ENCODE assay signal across 8 cellular contexts in the genomic region with DNA sequence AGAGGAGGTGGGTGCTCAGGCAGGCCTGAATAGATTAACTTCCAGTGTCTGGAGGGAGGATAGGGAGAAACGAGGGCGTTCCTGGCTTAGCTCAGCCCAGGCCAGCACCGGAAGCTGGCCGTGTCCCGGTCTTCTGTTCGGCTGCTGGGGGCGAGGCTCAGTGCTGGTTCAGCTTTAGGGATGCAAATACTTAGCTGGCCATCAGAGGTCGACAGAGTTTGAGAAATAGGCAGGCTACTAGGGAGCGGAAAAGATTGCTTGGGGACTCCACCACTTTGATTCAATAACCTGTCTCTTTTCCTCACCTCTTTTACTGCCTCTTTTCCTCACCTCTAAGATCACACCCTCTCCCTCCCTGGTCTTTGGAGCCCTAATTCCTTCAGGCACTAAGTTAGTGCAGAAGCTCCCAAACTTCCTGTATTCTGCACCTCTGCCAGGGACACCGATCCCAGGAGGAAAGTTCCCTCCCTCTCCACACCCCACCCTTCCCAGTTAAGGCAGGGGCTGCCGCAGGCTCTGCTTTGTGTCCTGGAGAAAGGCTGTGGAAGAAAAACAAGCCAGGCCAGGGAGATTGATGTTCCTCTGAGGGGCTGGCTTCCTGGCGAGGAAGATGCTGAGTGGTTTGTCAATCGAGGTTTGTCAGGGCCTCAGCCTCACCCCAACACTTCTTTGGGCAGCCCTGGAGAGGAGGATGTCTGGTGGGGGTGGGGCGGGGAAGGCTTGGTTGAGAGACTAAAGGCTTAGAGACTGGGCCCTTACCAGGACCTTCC. TPM values are rescaled to one million over a fixed set of nuclear protein-coding genes. Genes with fewer than 3 reads are reported as not detected.
DNase-seq lines count a peak whose midpoint lies in the region; ATAC-seq and TF ChIP-seq lines count a peak whose summit lies in the region.

No MANE protein-coding gene starts in this region.

- 18 to 26% methylated on average over 11 to 14 of the region's 14 CpGs for WGBS in lung, 2 donors

- H3K27ac ChIP-seq in DOHH2 (ENCODE audit: low read depth, low read length) = no peak overlapping the region
- no peak overlapping the region for H3K27ac ChIP-seq in lung (ENCODE audit: low read depth in 1 of 2, low read length in 1 of 2)

- TF ChIP-seq CTCF in DOHH2 (IDR thresholded peaks at IDR 0.05; ENCODE audit: low read depth, low read length, poor library complexity, severe bottlenecking) = peak; percentile 35
- peak; percentile 36 for TF ChIP-seq CTCF in lung (IDR thresholded peaks at IDR 0.05; ENCODE audit: control extremely low read depth, extremely low read depth)

- DNase-seq in NCI-H510A treated with DMSO at 0.1 percent for 48 hours (lab: John Stamatoyannopoulos, UW) (peak; percentile 18), cerebellum (ENCODE audit: low spot score) (peak; percentile 32), lung (ENCODE audit: low spot score) (no peak), GM19240 (ENCODE audit: insufficient read length, low spot score) (no peak), ureter (ENCODE audit: low spot score) (no peak)

- H3K36me3 ChIP-seq in DOHH2 (ENCODE audit: control insufficient read depth, low read length) (no peaks in the 10 kb centered on the region), lung (ENCODE audit: control insufficient read depth in 2 of 2, insufficient read depth in 2 of 2, low read length in 2 of 2) (no peaks in the 10 kb centered on the region)

- H3K4me1 ChIP-seq in DOHH2 (ENCODE audit: control insufficient read depth, low read length) = no peaks in the 10 kb centered on the region; the same call in 1 of the 2 replicates
- no peaks in the 10 kb centered on the region for H3K4me1 ChIP-seq in lung (ENCODE audit: control insufficient read depth in 2 of 2, insufficient read depth in 2 of 2, low read length in 2 of 2)

- no peaks in the 10 kb centered on the region for H4K20me1 ChIP-seq in DOHH2 (ENCODE audit: control insufficient read depth, insufficient read depth, low read depth, low read length)

- H3K9me2 ChIP-seq in DOHH2 (replicated peaks; ENCODE audit: control insufficient read depth, low read length) = no peaks in the 10 kb centered on the region

- H3K79me2 ChIP-seq in DOHH2 (ENCODE audit: control insufficient read depth, low read length) = no peaks in the 10 kb centered on the region

- ATAC-seq in GM21576 (IDR thresholded peaks at IDR 0.05; ENCODE audit: unreplicated experiment) = peak; percentile 55
- no peak for ATAC-seq in lung (ENCODE audit: insufficient read depth, low FRiP score)
- no peak for ATAC-seq in GM21825 (IDR thresholded peaks at IDR 0.05; ENCODE audit: unreplicated experiment)

- H3K4me2 ChIP-seq in DOHH2 (ENCODE audit: low read length) = no peak overlapping the region

- no peaks in the 10 kb centered on the region for H3F3A ChIP-seq in DOHH2 (ENCODE audit: control insufficient read depth, insufficient read depth)

- H3K27me3 ChIP-seq in DOHH2 (ENCODE audit: control insufficient read depth, low read length) (no peaks in the 10 kb centered on the region), lung (ENCODE audit: control insufficient read depth, insufficient read depth) (no peaks in the 10 kb centered on the region)

- no peak overlapping the region for H3K4me3 ChIP-seq in DOHH2 (ENCODE audit: low read length)
- no peak overlapping the region for H3K4me3 ChIP-seq in lung

- H3K9me3 ChIP-seq in DOHH2 (ENCODE audit: control insufficient read depth, insufficient read depth, low read length) (no peaks in the 10 kb centered on the region), lung (ENCODE audit: control insufficient read depth in 2 of 2, insufficient read depth in 1 of 2, low read length in 1 of 2) (no peaks in the 10 kb centered on the region)

RNA-seq across cellular contexts. Expression of gene EFNB1, which starts 6.0 kb away (rescaled TPM):
- 18.2 TPM for total RNA-seq in cerebellum
- 10 to 100 TPM; 41.2 to 58.7 TPM for total RNA-seq in lung
- 10 to 100 TPM; 30.4 to 39.5 TPM for polyA plus RNA-seq in lung
- total RNA-seq in ureter = 59.8 TPM

Comparison
In these comparisons a context has a peak if more than half of its experiments do, and no peak if none do; other contexts are left out.
1. DNase-seq: peak in NCI-H510A treated with DMSO at 0.1 percent for 48 hours (single experiment) and cerebellum (single experiment); none in lung (single experiment), GM19240 (single experiment) and ureter (single experiment).